In the genomic region with DNA sequence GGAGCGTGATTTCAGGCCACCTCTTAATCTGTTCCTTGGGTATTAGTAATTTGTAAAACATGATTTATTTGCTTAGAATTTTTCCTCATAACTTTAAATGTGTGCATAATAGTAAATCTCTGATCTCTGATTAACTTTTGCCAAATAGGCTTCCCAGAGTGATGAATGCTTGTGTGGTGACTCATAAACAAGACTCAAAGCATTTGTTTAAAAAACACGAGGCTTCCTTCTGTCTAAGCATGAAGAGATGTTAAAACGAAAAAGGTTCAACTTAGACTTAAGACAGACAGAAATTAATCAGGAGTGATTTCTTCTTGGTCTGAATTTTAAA, we compare ENCODE assay signal across 13 cellular contexts.
DNase-seq lines count a peak whose midpoint lies in the region; ATAC-seq and TF ChIP-seq lines count a peak whose summit lies in the region.
"Had no signal": no experiment of that assay in that cellular context is flagged by ENCODE, and none has a peak within 500 bp of the region (broad histone marks: within the 10 kb centered on the region; RNA-seq: fewer than 3 reads in every experiment).

No MANE protein-coding gene starts in this region.

- H3K27me3 ChIP-seq in breast epithelium (peaks cover 0 to 6% of the 10 kb centered on the region in 2 donors), gastrocnemius medialis (no peaks in the 10 kb centered on the region)

- no peaks in the 10 kb centered on the region for H3K4me1 ChIP-seq in breast epithelium
- H3K4me1 ChIP-seq in gastrocnemius medialis: no peaks in the 10 kb centered on the region

- H3K27ac Mint-ChIP-seq in MCF 10A (ENCODE audit: low read depth, unreplicated experiment): no peak overlapping the region
- H3K27ac Mint-ChIP-seq: activated naive CD4-positive, alpha-beta T cell treated with anti-CD3 and anti-CD28 coated beads, Interleukin-2, amount 50 U/mL, for 24 hours had no signal

- no peaks in the 10 kb centered on the region for H3K36me3 ChIP-seq in breast epithelium
- H3K36me3 ChIP-seq in gastrocnemius medialis: no peaks in the 10 kb centered on the region

- H3K27me3 Mint-ChIP-seq in MCF 10A (ENCODE audit: insufficient read depth, unreplicated experiment): no peaks in the 10 kb centered on the region

- no peak overlapping the region for H3K27ac ChIP-seq in breast epithelium
- no peak overlapping the region for H3K27ac ChIP-seq in gastrocnemius medialis
- H3K27ac ChIP-seq: 22Rv1 had no signal

- CTCF ChIA-PET in MCF 10A (lab: Yijun Ruan, JAX): interaction anchor here (0.6 to 0.7 kb wide), 2 partner anchors 287 to 292 kb away, joined by 3 read pairs; no protein-coding TSS in a partner anchor

- DNase-seq in MCF 10A (ENCODE audit: unreplicated experiment) (peak; percentile 20), breast epithelium (ENCODE audit: low spot score in 2 of 2) (no peak), astrocyte of the hippocampus (ENCODE audit: low read depth, low spot score) (peak; percentile 78), iris pigment epithelial cell (ENCODE audit: low read depth) (peak; percentile 80), ecto neural progenitor cell (ENCODE audit: low spot score) (no peak), NCI-H1092 treated with DMSO at 0.1 percent for 48 hours (lab: John Stamatoyannopoulos, UW) (no peak), gastrocnemius medialis (no peak)
- no peak for DNase-seq in stimulated activated CD4-positive, alpha-beta T cell treated with anti-CD3 and anti-CD28 coated beads, Interleukin-1b, Interleukin-23, amount 100 ng/mL, for 48 hours
- DNase-seq: DMS79, MV-4-11 had no signal

- no TSS peak for BruUV-seq in MCF 10A (replicated peaks; lab: Mats Ljungman, UMichigan)

- peaks cover 7% of the 10 kb centered on the region for H3K9me3 Mint-ChIP-seq in MCF 10A (ENCODE audit: unreplicated experiment)

- H3K4me3 Mint-ChIP-seq in MCF 10A (ENCODE audit: unreplicated experiment): no peak overlapping the region
- H3K4me3 Mint-ChIP-seq: activated naive CD4-positive, alpha-beta T cell treated with anti-CD3 and anti-CD28 coated beads, Interleukin-2, amount 50 U/mL, for 24 hours had no signal

- no peaks in the 10 kb centered on the region for H3K36me3 Mint-ChIP-seq in MCF 10A (ENCODE audit: insufficient read depth, unreplicated experiment)
- H3K36me3 Mint-ChIP-seq: activated naive CD4-positive, alpha-beta T cell treated with anti-CD3 and anti-CD28 coated beads, Interleukin-2, amount 50 U/mL, for 24 hours had no signal

- POLR2A ChIA-PET in MCF 10A (lab: Yijun Ruan, JAX): no interaction called here

- TF ChIP-seq POLR2A in breast epithelium (IDR thresholded peaks at IDR 0.05) (no peak), gastrocnemius medialis (IDR thresholded peaks at IDR 0.05) (no peak)

- H3K4me1 Mint-ChIP-seq in MCF 10A (ENCODE audit: insufficient read depth, unreplicated experiment): peaks cover 10% of the 10 kb centered on the region
- H3K4me1 Mint-ChIP-seq: activated naive CD4-positive, alpha-beta T cell treated with anti-CD3 and anti-CD28 coated beads, Interleukin-2, amount 50 U/mL, for 24 hours had no signal

- peaks cover 0 to 21% of the 10 kb centered on the region in 2 donors for H3K9me3 ChIP-seq in breast epithelium
- H3K9me3 ChIP-seq in gastrocnemius medialis: peaks cover 0 to 10% (median 0%) of the 10 kb centered on the region in 3 donors

- ATAC-seq in gastrocnemius medialis: no peak
- ATAC-seq: Panc1 had no signal

- H3K4me3 ChIP-seq in breast epithelium: no peak overlapping the region
- H3K4me3 ChIP-seq in gastrocnemius medialis: no peak overlapping the region

- intact Hi-C loops in MCF 10A (cut with micrococcal nuclease): no loop called here
- intact Hi-C loops in breast epithelium (cut with DNase I; ENCODE audit: low total_unique reads): no loop called here
- intact Hi-C loops in gastrocnemius medialis (cut with DNase I; ENCODE audit: low total_unique reads): no loop called here

- no peak for TF ChIP-seq CTCF in MCF 10A (IDR thresholded peaks at IDR 0.05; ENCODE audit: unreplicated experiment)
- TF ChIP-seq CTCF in breast epithelium (IDR thresholded peaks at IDR 0.05): no peak
- TF ChIP-seq CTCF in gastrocnemius medialis (IDR thresholded peaks at IDR 0.05 in 4 of 5, conservative IDR thresholded peaks at IDR 0.05 in 1 of 5): no peak

- in situ Hi-C loops in gastrocnemius medialis (cut with MboI; ENCODE audit: low sequenced_read_pairs in 4 of 4): no loop called here

Comparison
In these comparisons a context has a peak if more than half of its experiments do, and no peak if none do; other contexts are left out.
1. DNase-seq: peak in MCF 10A (single experiment), astrocyte of the hippocampus (single experiment) and iris pigment epithelial cell (single experiment); none in breast epithelium (0 of 2), ecto neural progenitor cell (single experiment), stimulated activated CD4-positive, alpha-beta T cell treated with anti-CD3 and anti-CD28 coated beads, Interleukin-1b, Interleukin-23, amount 100 ng/mL, for 48 hours (single experiment), NCI-H1092 treated with DMSO at 0.1 percent for 48 hours (single experiment) and gastrocnemius medialis (0 of 2).